ENCODE assay signal across 8 cellular contexts in genomic region chr1:167601442-167602380, GRCh38. TPM values are rescaled to one million over a fixed set of nuclear protein-coding genes. Genes with fewer than 3 reads are reported as not detected.
A peak's percentile ranks its signal among the peaks of the same experiment; 100 is the strongest.
DNase-seq lines count a peak whose midpoint lies in the region; ATAC-seq and TF ChIP-seq lines count a peak whose summit lies in the region.

No MANE protein-coding gene starts in this region.

- peak; percentile 37 for ATAC-seq in activated CD8-positive, alpha-beta T cell treated with anti-CD3 and anti-CD28 coated beads for 36 hours
- ATAC-seq in HG03095 (IDR thresholded peaks at IDR 0.05; ENCODE audit: unreplicated experiment) (no peak), foreskin keratinocyte (no peak)

- TF ChIP-seq EP300 in transverse colon (IDR thresholded peaks at IDR 0.05; ENCODE audit: low read depth), result no peak

- WGBS in liver, result 66% methylated on average over 8 of the region's 8 CpGs
- WGBS in transverse colon (ENCODE audit: low coverage in 1 of 2), 2 donors, result 33 to 54% methylated on average over 5 to 8 of the region's 8 CpGs

- no peak for DNase-seq in activated naive CD4-positive, alpha-beta T cell treated with anti-CD3 and anti-CD28 coated beads, Interleukin-2, amount 50 U/mL, for 16 hours
- DNase-seq in activated CD8-positive, alpha-beta T cell treated with anti-CD3 and anti-CD28 coated beads for 36 hours, result peak; percentile 22
- peak; percentile 34 for DNase-seq in transverse colon
- DNase-seq in foreskin keratinocyte, result no peak
- no peak for DNase-seq in T1000 (lab: John Stamatoyannopoulos, UW)

- H3K27ac Mint-ChIP-seq in activated naive CD4-positive, alpha-beta T cell treated with anti-CD3 and anti-CD28 coated beads, Interleukin-2, amount 50 U/mL, for 24 hours, result peak overlapping the region; percentile 82
- peak overlapping the region; percentile 77 for H3K27ac Mint-ChIP-seq in activated CD8-positive, alpha-beta T cell treated with anti-CD3 and anti-CD28 coated beads for 36 hours

- intact Hi-C loops in activated CD8-positive, alpha-beta T cell treated with anti-CD3 and anti-CD28 coated beads for 36 hours (cut with micrococcal nuclease), result loop anchor here (5.0 kb wide), 1 partner anchor 36 kb away; no protein-coding TSS in a partner anchor
- intact Hi-C loops in transverse colon (cut with DNase I; ENCODE audit: low total_unique reads), result loop anchor here (2.0 kb wide), 1 partner anchor 85 kb away; no protein-coding TSS in a partner anchor

- POLR2A ChIA-PET in activated CD8-positive, alpha-beta T cell treated with anti-CD3 and anti-CD28 coated beads for 36 hours (lab: Charles Lee), result interaction anchor here (0.8 to 3.9 kb wide), 4 partner anchors 26 to 113 kb away, joined by 3 to 40 read pairs (median 6); no protein-coding TSS in a partner anchor

- H3K27ac ChIP-seq in liver (ENCODE audit: low read depth in 1 of 2, low read length in 2 of 2) (peak overlapping the region in 1 of 2 donors; percentile 61), transverse colon (peak overlapping the region; percentile 28 to 61 (median 41)), foreskin keratinocyte (no peak overlapping the region)

- no peak for TF ChIP-seq POLR2A in transverse colon (IDR thresholded peaks at IDR 0.05)

- peak; percentile 16 to 21 for TF ChIP-seq RAD21 in liver (IDR thresholded peaks at IDR 0.05)

- CTCF ChIA-PET in activated CD8-positive, alpha-beta T cell treated with anti-CD3 and anti-CD28 coated beads for 36 hours (lab: Charles Lee), result interaction anchor here (0.7 to 5.1 kb wide), 20 partner anchors 8 to 201 kb away, joined by 3 to 155 read pairs (median 11); partner anchors contain the start of genes CREG1 and RCSD1

- peak overlapping the region; percentile 23 for H3K4me3 Mint-ChIP-seq in activated naive CD4-positive, alpha-beta T cell treated with anti-CD3 and anti-CD28 coated beads, Interleukin-2, amount 50 U/mL, for 24 hours
- no peak overlapping the region for H3K4me3 Mint-ChIP-seq in activated CD8-positive, alpha-beta T cell treated with anti-CD3 and anti-CD28 coated beads for 36 hours

- H3K9me3 ChIP-seq in liver (ENCODE audit: control insufficient read depth in 4 of 4, low read length in 3 of 4), result no peaks in the 10 kb centered on the region
- H3K9me3 ChIP-seq in transverse colon, result no peaks in the 10 kb centered on the region

- no peak for TF ChIP-seq CTCF in activated CD8-positive, alpha-beta T cell treated with anti-CD3 and anti-CD28 coated beads for 36 hours (IDR thresholded peaks at IDR 0.05)
- TF ChIP-seq CTCF in liver (IDR thresholded peaks at IDR 0.05; ENCODE audit: low read depth, low read length, missing input control) (no peak), transverse colon (IDR thresholded peaks at IDR 0.05) (no peak), foreskin keratinocyte (conservative IDR thresholded peaks at IDR 0.05) (no peak)

- H3K9me3 Mint-ChIP-seq in activated naive CD4-positive, alpha-beta T cell treated with anti-CD3 and anti-CD28 coated beads, Interleukin-2, amount 50 U/mL, for 24 hours, result peaks cover 6% of the 10 kb centered on the region
- peaks cover 4% of the 10 kb centered on the region for H3K9me3 Mint-ChIP-seq in activated CD8-positive, alpha-beta T cell treated with anti-CD3 and anti-CD28 coated beads for 36 hours

- H3K4me1 ChIP-seq in liver (ENCODE audit: control insufficient read depth in 4 of 4, insufficient read depth in 4 of 4, low read length in 3 of 4) (peaks cover 0 to 11% (median 8%) of the 10 kb centered on the region in 4 donors), transverse colon (peaks cover 9 to 27% (median 19%) of the 10 kb centered on the region in 4 donors), foreskin keratinocyte (no peaks in the 10 kb centered on the region)

- H3K4me3 ChIP-seq in liver (ENCODE audit: low read depth in 1 of 3, low read length in 3 of 3) (no peak overlapping the region), transverse colon (no peak overlapping the region)

- in situ Hi-C loops in transverse colon (cut with MboI; ENCODE audit: low pct_ligation_motif_present in 1 of 4, low pct_unique_long_range_greater_than_20kb in 1 of 4, low sequenced_read_pairs in 3 of 4), result loop anchor here in 3 of 4 donors (5.0 kb wide), 3 partner anchors 81 to 91 kb away; no protein-coding TSS in a partner anchor

- H3K4me1 Mint-ChIP-seq in activated naive CD4-positive, alpha-beta T cell treated with anti-CD3 and anti-CD28 coated beads, Interleukin-2, amount 50 U/mL, for 24 hours, result peaks cover 45% of the 10 kb centered on the region
- peaks cover 41% of the 10 kb centered on the region for H3K4me1 Mint-ChIP-seq in activated CD8-positive, alpha-beta T cell treated with anti-CD3 and anti-CD28 coated beads for 36 hours (ENCODE audit: low read depth)

- H3K27me3 ChIP-seq in liver (ENCODE audit: control insufficient read depth in 4 of 4, insufficient read depth in 4 of 4, low read length in 3 of 4) (no peaks in the 10 kb centered on the region), transverse colon (no peaks in the 10 kb centered on the region), foreskin keratinocyte (no peaks in the 10 kb centered on the region)

- H3K36me3 ChIP-seq in liver (ENCODE audit: control insufficient read depth in 4 of 4, insufficient read depth in 3 of 4, low read depth in 1 of 4, low read length in 3 of 4) (no peaks in the 10 kb centered on the region), transverse colon (no peaks in the 10 kb centered on the region)

- H3K9ac ChIP-seq in liver (ENCODE audit: low read depth in 1 of 2, low read length in 2 of 2), result no peak overlapping the region

- H3K27me3 Mint-ChIP-seq in activated naive CD4-positive, alpha-beta T cell treated with anti-CD3 and anti-CD28 coated beads, Interleukin-2, amount 50 U/mL, for 24 hours, result no peaks in the 10 kb centered on the region
- no peaks in the 10 kb centered on the region for H3K27me3 Mint-ChIP-seq in activated CD8-positive, alpha-beta T cell treated with anti-CD3 and anti-CD28 coated beads for 36 hours

- H3K36me3 Mint-ChIP-seq in activated naive CD4-positive, alpha-beta T cell treated with anti-CD3 and anti-CD28 coated beads, Interleukin-2, amount 50 U/mL, for 24 hours, result peaks cover under 1% of the 10 kb centered on the region
- no peaks in the 10 kb centered on the region for H3K36me3 Mint-ChIP-seq in activated CD8-positive, alpha-beta T cell treated with anti-CD3 and anti-CD28 coated beads for 36 hours (ENCODE audit: low read depth)

TF ChIP-seq in liver, 16 proteins besides CTCF, POLR2A, EP300 and RAD21:
- TF ChIP-seq SP1 (IDR thresholded peaks at IDR 0.05) (peak; percentile 19), RXRA (IDR thresholded peaks at IDR 0.05) (peak; percentile 33 to 49), YY1 (IDR thresholded peaks at IDR 0.05) (no peak)

RNA-seq across cellular contexts. Expression of gene RCSD1, which starts 28.3 kb away (rescaled TPM):
- 10 to 100 TPM; 66.4 to 67.9 TPM for total RNA-seq in activated CD8-positive, alpha-beta T cell treated with anti-CD3 and anti-CD28 coated beads for 36 hours
- total RNA-seq in liver, result 10 to 100 TPM in 1 of 2 donors, 1 to 10 TPM in 1; 8.3 to 15.0 TPM
- 1 to 10 TPM; 3.1 to 3.8 TPM for polyA plus RNA-seq in liver
- total RNA-seq in transverse colon, result 10 to 100 TPM in 2 of 4 donors, 1 to 10 TPM in 2; 6.0 to 29.2 (median 15.9) TPM
- 0.04 TPM in 1 of 2 replicates, not detected in the other for total RNA-seq in foreskin keratinocyte
- polyA plus RNA-seq in foreskin keratinocyte, result 0.02 and 0.03 TPM in 2 replicates

RNA-seq across cellular contexts. Expression of gene CREG1, which starts 48.1 kb away (rescaled TPM):
- 1 to 10 TPM; 9.7 to 10.0 TPM for total RNA-seq in activated CD8-positive, alpha-beta T cell treated with anti-CD3 and anti-CD28 coated beads for 36 hours
- total RNA-seq in liver, result 100 to 1,000 TPM in 1 of 2 donors, 10 to 100 TPM in 1; 91.3 to 100 TPM
- 100 to 1,000 TPM in 1 of 2 donors, 10 to 100 TPM in 1; 86.8 to 123 TPM for polyA plus RNA-seq in liver
- 100 to 1,000 TPM in 2 of 4 donors, 10 to 100 TPM in 2; 55.4 to 115 (median 97.5) TPM for total RNA-seq in transverse colon
- total RNA-seq in foreskin keratinocyte, result 15.7 and 19.9 TPM in 2 replicates
- 12.8 and 19.1 TPM in 2 replicates for polyA plus RNA-seq in foreskin keratinocyte

Comparison
In these comparisons a context has a peak if more than half of its experiments do, and no peak if none do; other contexts are left out.
1. DNase-seq: peak in activated CD8-positive, alpha-beta T cell treated with anti-CD3 and anti-CD28 coated beads for 36 hours (single experiment) and transverse colon (single experiment); none in activated naive CD4-positive, alpha-beta T cell treated with anti-CD3 and anti-CD28 coated beads, Interleukin-2, amount 50 U/mL, for 16 hours (single experiment), foreskin keratinocyte (0 of 2) and T1000 (single experiment).